In genomic region chr17:78592991-78593329, GRCh38 we compare ENCODE assay signal across 12 cellular contexts. TPM values are rescaled to one million over a fixed set of nuclear protein-coding genes. Genes with fewer than 3 reads are reported as not detected.
DNase-seq lines count a peak whose midpoint lies in the region; ATAC-seq, FAIRE-seq and TF ChIP-seq lines count a peak whose summit lies in the region.
"Had no signal": no experiment of that assay in that cellular context is flagged by ENCODE, and none has a peak within 500 bp of the region (broad histone marks: within the 10 kb centered on the region; RNA-seq: fewer than 3 reads in every experiment).

No MANE protein-coding gene starts in this region.

- H3K36me3 Mint-ChIP-seq in Calu3 (ENCODE audit: insufficient read depth, unreplicated experiment), result no peaks in the 10 kb centered on the region
- H3K36me3 Mint-ChIP-seq in effector memory CD8-positive, alpha-beta T cell (ENCODE audit: insufficient read depth), result peaks cover 3% of the 10 kb centered on the region

- H3K27me3 ChIP-seq in Panc1 (ENCODE audit: control insufficient read depth, insufficient read depth, low read length), result no peaks in the 10 kb centered on the region
- no peaks in the 10 kb centered on the region for H3K27me3 ChIP-seq in esophagus muscularis mucosa
- H3K27me3 ChIP-seq in gastrocnemius medialis, result peaks cover 0 to 6% (median 0%) of the 10 kb centered on the region in 3 donors

- CTCF ChIA-PET in Calu3 (lab: Charles Lee) (interaction anchor here (0.7 kb wide), 2 partner anchors 9 to 107 kb away, joined by 7 to 13 read pairs; no protein-coding TSS in a partner anchor), Panc1 (lab: Charles Lee) (interaction anchor here (0.6 to 0.7 kb wide), 2 partner anchors 41 to 168 kb away, joined by 4 to 5 read pairs; no protein-coding TSS in a partner anchor)

- in situ Hi-C loops in Panc1 (cut with HindIII; ENCODE audit: low pct_unique_long_range_greater_than_20kb, low sequenced_read_pairs) (no loop called here), gastrocnemius medialis (cut with MboI; ENCODE audit: low sequenced_read_pairs in 4 of 4) (no loop called here)

- no peaks in the 10 kb centered on the region for H3K27me3 Mint-ChIP-seq in Calu3 (ENCODE audit: unreplicated experiment)
- H3K27me3 Mint-ChIP-seq in effector memory CD8-positive, alpha-beta T cell, result peaks cover 29 to 39% of the 10 kb centered on the region in 2 donors

- TF ChIP-seq CTCF in Calu3 (IDR thresholded peaks at IDR 0.05; ENCODE audit: unreplicated experiment) (no peak), Panc1 (IDR thresholded peaks at IDR 0.05) (no peak), esophagus muscularis mucosa (IDR thresholded peaks at IDR 0.05) (no peak), gastrocnemius medialis (IDR thresholded peaks at IDR 0.05 in 4 of 5, conservative IDR thresholded peaks at IDR 0.05 in 1 of 5) (no peak)

- H3K4me1 ChIP-seq in Panc1 (ENCODE audit: control insufficient read depth, insufficient read depth, low read length), result peaks cover 40% of the 10 kb centered on the region
- H3K4me1 ChIP-seq in esophagus muscularis mucosa, result peaks cover 5 to 14% (median 14%) of the 10 kb centered on the region in 4 donors
- peaks cover 0 to 7% of the 10 kb centered on the region in 2 donors for H3K4me1 ChIP-seq in gastrocnemius medialis

- H3K27ac Mint-ChIP-seq in Calu3 (ENCODE audit: unreplicated experiment), result peak overlapping the region; percentile 52
- no peak overlapping the region for H3K27ac Mint-ChIP-seq in effector memory CD8-positive, alpha-beta T cell

- FAIRE-seq in urothelium cell line (lab: Jason Lieb, UNC), result no peak
- FAIRE-seq: H1 had no signal

- intact Hi-C loops in Calu3 (cut with micrococcal nuclease; ENCODE audit: unreplicated experiment) (loop anchor here (10.0 kb wide), 1 partner anchor 72 kb away; no protein-coding TSS in a partner anchor), Panc1 (cut with micrococcal nuclease; ENCODE audit: unreplicated experiment) (no loop called here), esophagus muscularis mucosa (cut with DNase I) (no loop called here), gastrocnemius medialis (cut with DNase I; ENCODE audit: low total_unique reads) (loop anchor here (2.0 kb wide), 1 partner anchor 30 kb away; no protein-coding TSS in a partner anchor)

- DNase-seq in Calu3 (no peak), Panc1 (ENCODE audit: low read depth, low spot score) (no peak), esophagus muscularis mucosa (ENCODE audit: extremely low spot score) (no peak), gastrocnemius medialis (no peak), urothelium cell line (ENCODE audit: low spot score) (no peak), occipital lobe (lab: John Stamatoyannopoulos, UW) (no peak)
- no peak for DNase-seq in effector memory CD8-positive, alpha-beta T cell
- DNase-seq: NCI-H1436 treated with DMSO at 0.1 percent for 48 hours had no signal

- TF ChIP-seq POLR2A in esophagus muscularis mucosa (IDR thresholded peaks at IDR 0.05; ENCODE audit: low read depth), result no peak
- TF ChIP-seq POLR2A in gastrocnemius medialis (IDR thresholded peaks at IDR 0.05), result no peak

- TF ChIP-seq EP300 in esophagus muscularis mucosa (IDR thresholded peaks at IDR 0.05), result no peak

- H3K4me3 Mint-ChIP-seq in Calu3 (ENCODE audit: low read depth, unreplicated experiment), result peak overlapping the region; percentile 52
- no peak overlapping the region for H3K4me3 Mint-ChIP-seq in effector memory CD8-positive, alpha-beta T cell

- H3K27ac ChIP-seq in Panc1 (ENCODE audit: low read length), result peak overlapping the region; percentile 79
- peak overlapping the region; percentile 42 to 61 (median 58) for H3K27ac ChIP-seq in esophagus muscularis mucosa (replicated peaks in 1 of 4)
- peak overlapping the region; percentile 63 to 80 (median 72) for H3K27ac ChIP-seq in gastrocnemius medialis

- no peaks in the 10 kb centered on the region for H3K36me3 ChIP-seq in Panc1 (ENCODE audit: control insufficient read depth, insufficient read depth, low read length)
- H3K36me3 ChIP-seq in esophagus muscularis mucosa, result no peaks in the 10 kb centered on the region
- no peaks in the 10 kb centered on the region for H3K36me3 ChIP-seq in gastrocnemius medialis

- 0 out of 4 replicates have a peak overlapping the region, but pooled peaks of 1 of the 2 experiments have one; percentile 51 for H3K4me3 ChIP-seq in Panc1 (ENCODE audit: low read depth in 2 of 2, low read length in 2 of 2)
- no peak overlapping the region for H3K4me3 ChIP-seq in esophagus muscularis mucosa
- H3K4me3 ChIP-seq in gastrocnemius medialis, result peak overlapping the region in 1 of 4 donors; percentile 14

- H3K9me3 Mint-ChIP-seq in Calu3 (ENCODE audit: low read depth, unreplicated experiment), result no peaks in the 10 kb centered on the region
- no peaks in the 10 kb centered on the region for H3K9me3 Mint-ChIP-seq in effector memory CD8-positive, alpha-beta T cell
- H3K9me3 Mint-ChIP-seq: activated T-helper 1 cell treated with anti-CD3 and anti-CD28 coated beads, Interleukin-12 subunit alpha, Interleukin-12 subunit beta, Interleukin-2, Interleukin-4 antibody, amounts not matched to agents 30 ng/mL and 10 ng/mL and 1 ng/mL, durations not matched to agents 14 hours and 24 hours and 36 hours had no signal

- ATAC-seq in Panc1, result no peak
- ATAC-seq in gastrocnemius medialis, result no peak
- no peak for ATAC-seq in effector memory CD8-positive, alpha-beta T cell (replicated peaks)
- ATAC-seq in HG02870 (IDR thresholded peaks at IDR 0.05; ENCODE audit: unreplicated experiment), result no peak

- 86% methylated on average over 6 of the region's 6 CpGs for WGBS in esophagus muscularis mucosa

- BruUV-seq in Calu3 (replicated peaks; lab: Mats Ljungman, UMichigan), result no TSS peak
- no TSS peak for BruUV-seq in Panc1 (replicated peaks; lab: Mats Ljungman, UMichigan)

- POLR2A ChIA-PET in Panc1 (lab: Charles Lee), result interaction anchor here (0.7 kb wide), 1 partner anchor 9 kb away, joined by 6 read pairs; no protein-coding TSS in a partner anchor

- H3K9me3 ChIP-seq in Panc1 (ENCODE audit: control insufficient read depth, insufficient read depth, low read depth, low read length) (no peaks in the 10 kb centered on the region), esophagus muscularis mucosa (no peaks in the 10 kb centered on the region), gastrocnemius medialis (no peaks in the 10 kb centered on the region)

- peaks cover 12% of the 10 kb centered on the region for H3K4me1 Mint-ChIP-seq in Calu3 (ENCODE audit: low read depth, unreplicated experiment)
- H3K4me1 Mint-ChIP-seq in effector memory CD8-positive, alpha-beta T cell (ENCODE audit: low read depth in 2 of 2), result no peaks in the 10 kb centered on the region

RNA-seq across cellular contexts. Expression of gene DNAH17, which starts 15.8 kb away (rescaled TPM):
- total RNA-seq in Calu3 (2022), result 0.19 and 0.61 TPM in 2 replicates
- 0.18 TPM for total RNA-seq in Panc1 (2021; ENCODE audit: unreplicated experiment)
- polyA plus RNA-seq in Panc1 (2012; ENCODE audit: insufficient read length), result 1.1 TPM
- total RNA-seq in esophagus muscularis mucosa, result not detected
- under 1 TPM in 1 of 4 donors, not detected in 3; 0.56 TPM for total RNA-seq in gastrocnemius medialis
- under 0.01 TPM for total RNA-seq in occipital lobe
- total RNA-seq: T-helper 2 cell treated with Interferon-gamma antibody and Interleukin-4, amounts not matched to agents 100 ng/mL and 5 ng/mL, for 36 hours had no signal

Comparison
In these comparisons a context has a peak if more than half of its experiments do, and no peak if none do; other contexts are left out.
1. intact Hi-C loops: an anchor here in Calu3 (10.0 kb wide) and gastrocnemius medialis (2.0 kb wide); none called in Panc1 and esophagus muscularis mucosa.